16 cellular contexts compared by ENCODE assay signal in the genomic region with DNA sequence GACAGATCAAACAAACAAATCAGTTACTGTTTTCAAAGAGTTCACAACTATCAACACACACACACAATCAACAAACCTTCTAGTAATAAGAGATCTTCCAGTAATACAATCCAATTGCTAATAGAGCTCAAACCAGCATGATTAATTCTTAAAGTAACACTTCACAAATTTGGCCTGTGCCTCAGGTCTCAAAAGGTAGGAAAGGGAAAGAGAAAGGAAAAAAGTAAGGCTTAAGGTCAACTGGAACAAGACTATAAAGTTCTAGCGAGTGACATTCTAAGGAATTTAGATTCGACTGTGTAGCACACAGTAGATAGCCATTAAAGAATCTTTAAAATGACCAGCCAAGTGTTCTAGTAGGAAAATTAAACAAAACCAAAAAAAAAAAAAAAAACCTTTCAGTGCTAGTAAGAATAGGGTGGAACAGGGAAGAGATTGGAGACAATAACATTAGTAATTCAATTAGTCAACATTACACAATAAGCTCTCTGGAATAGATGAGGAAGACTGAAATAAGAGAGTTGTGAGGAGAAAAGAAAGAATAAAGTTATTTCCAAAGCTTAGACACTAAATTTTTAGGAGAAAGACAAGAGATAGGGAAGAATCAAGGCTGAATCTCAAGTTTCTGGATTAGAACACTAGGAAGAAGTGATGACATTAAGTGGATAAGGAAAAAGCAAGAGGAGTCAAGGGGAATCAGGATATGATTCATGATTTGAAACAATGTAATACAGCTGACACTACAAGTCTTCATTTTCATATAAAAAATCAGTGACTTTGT.
DNase-seq lines count a peak whose midpoint lies in the region; ATAC-seq and TF ChIP-seq lines count a peak whose summit lies in the region.
"Had no signal": no experiment of that assay in that cellular context is flagged by ENCODE, and none has a peak within 500 bp of the region (broad histone marks: within the 10 kb centered on the region; RNA-seq: fewer than 3 reads in every experiment).

No MANE protein-coding gene starts in this region.

- no peaks in the 10 kb centered on the region for H3K36me3 ChIP-seq in adipocyte (ENCODE audit: control insufficient read depth, insufficient read depth, low read length, severe bottlenecking)
- H3K36me3 ChIP-seq in uterus: no peaks in the 10 kb centered on the region
- H3K36me3 ChIP-seq: heart right ventricle, sigmoid colon had no signal

- H3K9ac ChIP-seq in adipocyte (ENCODE audit: low read length): no peak overlapping the region
- H3K9ac ChIP-seq: KMS-11 had no signal

- no peak overlapping the region for H3K27ac ChIP-seq in uterus
- H3K27ac ChIP-seq: heart right ventricle, KMS-11, sigmoid colon had no signal

- DNase-seq in HEK293T (ENCODE audit: extremely low spot score): no peak
- peak; percentile 38 for DNase-seq in adipocyte (ENCODE audit: low read depth)
- peak; percentile 2 for DNase-seq in fibroblast of the conjunctiva (ENCODE audit: low read depth)
- peak; percentile 60 for DNase-seq in renal cortical epithelial cell (ENCODE audit: low read depth)
- DNase-seq in germinal center (ENCODE audit: low spot score): no peak
- DNase-seq in uterus: no peak
- DNase-seq: activated CD8-positive, alpha-beta T cell treated with anti-CD3 and anti-CD28 coated beads for 36 hours; CD4-positive, CD25-positive, alpha-beta regulatory T cell; effector CD8-positive, alpha-beta T cell; heart right ventricle; NCI-H1930; sigmoid colon; stimulated activated naive CD4-positive, alpha-beta T cell had no signal

- no peak for TF ChIP-seq POLR2A in uterus (IDR thresholded peaks at IDR 0.05)

- ATAC-seq in HG03139 (IDR thresholded peaks at IDR 0.05; ENCODE audit: unreplicated experiment) (no peak), HG03378 (IDR thresholded peaks at IDR 0.05; ENCODE audit: unreplicated experiment) (no peak)
- ATAC-seq: activated CD8-positive, alpha-beta T cell treated with anti-CD3 and anti-CD28 coated beads for 36 hours had no signal

- TF ChIP-seq CTCF in uterus (IDR thresholded peaks at IDR 0.05): no peak

- H3K4me3 ChIP-seq in adipocyte (ENCODE audit: low read length) (peak overlapping the region; percentile 43), uterus (no peak overlapping the region)
- H3K4me3 ChIP-seq: heart right ventricle, sigmoid colon had no signal

- no peaks in the 10 kb centered on the region for H3K27me3 ChIP-seq in adipocyte (replicated peaks; ENCODE audit: control insufficient read depth, insufficient read depth, low read length)
- no peaks in the 10 kb centered on the region for H3K27me3 ChIP-seq in uterus
- H3K27me3 ChIP-seq: heart right ventricle, sigmoid colon had no signal

- POLR2A ChIA-PET in HEK293T (lab: Yijun Ruan, JAX): no interaction called here

- intact Hi-C loops in uterus (cut with DNase I; ENCODE audit: low total_unique reads): no loop called here

- CTCF ChIA-PET in HEK293T (lab: Yijun Ruan, JAX): no interaction called here

- H3K9me3 ChIP-seq in adipocyte (ENCODE audit: control insufficient read depth, low read length): no peaks in the 10 kb centered on the region
- no peaks in the 10 kb centered on the region for H3K9me3 ChIP-seq in uterus
- H3K9me3 ChIP-seq: heart right ventricle, sigmoid colon had no signal

- H3K4me1 ChIP-seq in adipocyte (ENCODE audit: control insufficient read depth, insufficient read depth, low read length) (peaks cover 24% of the 10 kb centered on the region), uterus (no peaks in the 10 kb centered on the region)
- H3K4me1 ChIP-seq: sigmoid colon had no signal

TF ChIP-seq in HEK293T, 16 proteins besides CTCF, POLR2A, EP300 and RAD21:
- no peak for TF ChIP-seq ELF4 (IDR thresholded peaks at IDR 0.05)
- 0 out of 2 replicates have a peak, but pooled peaks have one; percentile 8 for TF ChIP-seq ZNF384 (IDR thresholded peaks at IDR 0.05)
TF ChIP-seq in HEK293T: peak in this region for 1.

Comparison
In these comparisons a context has a peak if more than half of its experiments do, and no peak if none do; other contexts are left out.
1. DNase-seq: peak in adipocyte (single experiment), fibroblast of the conjunctiva (single experiment) and renal cortical epithelial cell (single experiment); none in HEK293T (single experiment), germinal center (single experiment) and uterus (0 of 2).